Comparison of ENCODE assay signal across 16 cellular contexts in the genomic region with DNA sequence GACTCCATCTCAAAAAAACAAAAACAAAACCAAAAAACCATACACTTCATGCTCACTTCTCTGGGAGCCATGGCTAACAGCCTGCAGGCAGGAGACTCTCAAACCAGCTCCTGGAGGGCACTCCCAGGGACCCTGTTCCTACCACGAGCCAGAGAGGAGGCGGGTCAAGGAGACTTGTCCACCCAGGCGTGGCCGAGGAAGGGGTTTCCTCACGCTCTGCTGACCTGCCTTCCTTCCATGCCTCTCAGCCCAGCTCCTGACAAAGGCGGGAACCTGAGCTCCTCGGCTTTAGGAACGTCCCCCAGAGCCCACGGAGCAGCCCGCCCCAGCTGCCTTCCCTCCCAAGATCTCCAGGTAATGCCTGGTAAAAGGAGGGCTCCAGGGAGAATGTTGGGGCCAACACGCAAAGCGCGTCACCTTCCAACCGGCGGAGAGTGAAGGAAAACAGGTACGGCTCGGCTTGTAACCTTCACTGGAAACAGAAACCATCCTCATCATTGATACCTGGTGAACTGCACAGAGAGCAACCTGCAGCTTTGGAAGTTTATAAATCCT. TPM values are rescaled to one million over a fixed set of nuclear protein-coding genes. Genes with fewer than 3 reads are reported as not detected.
A peak's percentile ranks its signal among the peaks of the same experiment; 100 is the strongest.
DNase-seq lines count a peak whose midpoint lies in the region; ATAC-seq and TF ChIP-seq lines count a peak whose summit lies in the region.
"Had no signal": no experiment of that assay in that cellular context is flagged by ENCODE, and none has a peak within 500 bp of the region (broad histone marks: within the 10 kb centered on the region; RNA-seq: fewer than 3 reads in every experiment).

No MANE protein-coding gene starts in this region.

- no peak for ATAC-seq in lung (ENCODE audit: insufficient read depth, low FRiP score)
- ATAC-seq in GM21528 (IDR thresholded peaks at IDR 0.05; ENCODE audit: low FRiP score, unreplicated experiment) = no peak

- H3K36me3 ChIP-seq in lung (ENCODE audit: control insufficient read depth in 2 of 2, insufficient read depth in 2 of 2, low read length in 2 of 2) = peaks cover 0 to 11% of the 10 kb centered on the region in 2 donors

- H3K4me3 Mint-ChIP-seq in H9 = no peak overlapping the region

- H3K27me3 ChIP-seq in H9 (ENCODE audit: insufficient read depth, low read length) (no peaks in the 10 kb centered on the region), lung (ENCODE audit: control insufficient read depth, insufficient read depth) (no peaks in the 10 kb centered on the region)

- no peak overlapping the region; the same call in 1 of the 2 replicates for H3K14ac ChIP-seq in H9 (ENCODE audit: insufficient read depth, low read length)

- no peak overlapping the region for H3K18ac ChIP-seq in H9 (ENCODE audit: insufficient read length, low read depth, low read length)

- no peak overlapping the region for H3K4me2 ChIP-seq in H9 (ENCODE audit: insufficient read depth, insufficient read length, low read length)

- peaks cover 14 to 36% of the 10 kb centered on the region in 2 experiments for H3K4me1 Mint-ChIP-seq in H9

- H2BK15ac ChIP-seq in H9 (ENCODE audit: low read depth, low read length) = no peak overlapping the region

- H2AFZ ChIP-seq in H9 (ENCODE audit: low read length) = no peak overlapping the region
- H2AFZ ChIP-seq: GM23248 had no signal

- H2BK5ac ChIP-seq in H9 (ENCODE audit: insufficient read length, low read length) = no peak overlapping the region

- no peaks in the 10 kb centered on the region for H3K9me3 ChIP-seq in H9 (ENCODE audit: control insufficient read depth, low read depth, low read length)
- no peaks in the 10 kb centered on the region for H3K9me3 ChIP-seq in lung (ENCODE audit: control insufficient read depth in 2 of 2, insufficient read depth in 1 of 2, low read length in 1 of 2)

- H3K27ac ChIP-seq in H9 (ENCODE audit: insufficient read length, low read depth, low read length) (no peak overlapping the region), caudate nucleus (ENCODE audit: low read depth, low read length) (peak overlapping the region; percentile 92), lung (ENCODE audit: low read depth in 1 of 2, low read length in 1 of 2) (peak overlapping the region; percentile 0 to 84), substantia nigra (ENCODE audit: low read depth, low read length, poor library complexity, severe bottlenecking) (peak overlapping the region; percentile 86)
- H3K27ac ChIP-seq: GM23248, VCaP had no signal

- no peak overlapping the region for H3K4ac ChIP-seq in H9 (ENCODE audit: low read depth, low read length)

- H3K9me3 Mint-ChIP-seq in H9 = no peaks in the 10 kb centered on the region; a peak in 1 of 5 replicates

- no peak overlapping the region for H2BK20ac ChIP-seq in H9 (ENCODE audit: low read depth, low read length, poor library complexity, severe bottlenecking)

- H3K36me3 Mint-ChIP-seq in H9 (ENCODE audit: insufficient read depth in 1 of 3, low read depth in 3 of 3) = peaks cover 0 to 4% (median 2%) of the 10 kb centered on the region in 3 experiments; a peak in 2 of 7 replicates

- H4K91ac ChIP-seq in H9 (ENCODE audit: insufficient read length, low read depth, low read length) = no peak overlapping the region

- H3K4me3 ChIP-seq in lung = no peak overlapping the region
- H3K4me3 ChIP-seq: GM23248 had no signal

- H4K8ac ChIP-seq in H9 (replicated peaks; ENCODE audit: insufficient read length, low read depth, low read length) = no peak overlapping the region

- no peak overlapping the region for H3K23ac ChIP-seq in H9 (ENCODE audit: insufficient read length, low read depth, low read length)

- H2AK5ac ChIP-seq in H9 (ENCODE audit: insufficient read length, low read length) = no peak overlapping the region

- in situ Hi-C loops in ACHN (cut with HindIII; ENCODE audit: low pct_ligation_motif_present, low pct_unique_long_range_greater_than_20kb, low sequenced_read_pairs) = no loop called here

- no peak overlapping the region for H4K5ac ChIP-seq in H9 (ENCODE audit: insufficient read length, low read depth, low read length)

- no peaks in the 10 kb centered on the region for H3K23me2 ChIP-seq in H9 (ENCODE audit: insufficient read length, low read depth, low read length, poor library complexity, severe bottlenecking)

- H2BK120ac ChIP-seq in H9 (ENCODE audit: low read depth, low read length, poor library complexity, severe bottlenecking) = no peak overlapping the region

- no peak overlapping the region for H3K56ac ChIP-seq in H9 (ENCODE audit: insufficient read length, low read depth, low read length)

- no peak overlapping the region for H2BK12ac ChIP-seq in H9 (ENCODE audit: insufficient read length, low read depth, low read length)

- H3K9ac ChIP-seq in H9 (ENCODE audit: extremely low read depth, insufficient read length, low read length) = no peak overlapping the region
- H3K9ac ChIP-seq: GM23248 had no signal

- DNase-seq in H9 (no peak), caudate nucleus (lab: John Stamatoyannopoulos, UW) (no peak), lung (ENCODE audit: low spot score) (no peak), substantia nigra (lab: John Stamatoyannopoulos, UW) (no peak), NCI-H2081 (lab: John Stamatoyannopoulos, UW) (no peak), ACHN (no peak)
- no peak for DNase-seq in activated CD8-positive, alpha-beta memory T cell treated with anti-CD3 and anti-CD28 coated beads, Interleukin-2, amount 50 U/mL, for 48 hours
- DNase-seq: activated effector memory CD4-positive, alpha-beta T cell treated with Interleukin-2 at 50 U/mL for 16 hours; DMS53; GM23248; NCI-H2029; NCI-H748 treated with DMSO at 0.1 percent for 48 hours; stimulated activated CD4-positive, alpha-beta T cell treated with anti-CD3 and anti-CD28 coated beads, Interleukin-15, amount 100 ng/mL, for 24 hours had no signal

- TF ChIP-seq CTCF in H9 (conservative IDR thresholded peaks at IDR 0.05) = no peak
- TF ChIP-seq CTCF in lung (IDR thresholded peaks at IDR 0.05; ENCODE audit: control extremely low read depth, extremely low read depth) = no peak

- no peaks in the 10 kb centered on the region for H3K79me1 ChIP-seq in H9 (ENCODE audit: insufficient read depth, low read depth, low read length, poor library complexity, severe bottlenecking)

- no peaks in the 10 kb centered on the region for H3K27me3 Mint-ChIP-seq in H9 (ENCODE audit: low read depth)

- peak overlapping the region; percentile 74 to 87 (median 75); a peak in 5 of 7 replicates for H3K27ac Mint-ChIP-seq in H9

- WGBS in H9 (ENCODE audit: extremely low coverage, insufficient read length, low lambda C conversion rate) = no CpG with 5 or more reads among the region's 17 CpGs
- 78 to 85% methylated on average over 17 of the region's 17 CpGs for WGBS in lung, 2 donors

- no peaks in the 10 kb centered on the region for H4K20me1 ChIP-seq in H9 (ENCODE audit: control insufficient read depth, insufficient read depth, insufficient read length)

- H3K4me1 ChIP-seq in H9 (ENCODE audit: insufficient read depth, low read length) = peaks cover 6% of the 10 kb centered on the region; the same call in 1 of the 2 replicates
- peaks cover 10 to 42% of the 10 kb centered on the region in 2 donors for H3K4me1 ChIP-seq in lung (ENCODE audit: control insufficient read depth in 2 of 2, insufficient read depth in 2 of 2, low read length in 2 of 2)

- H3T11ph ChIP-seq in H9 (ENCODE audit: low read length) = no peak overlapping the region

- H3K79me2 ChIP-seq in H9 (ENCODE audit: insufficient read depth, low read length) = 0 out of 2 replicates have a peak, but pooled peaks cover 1% of the 10 kb centered on the region

RNA-seq across cellular contexts. Expression of a gene that starts 9.5 kb away (rescaled TPM):
- total RNA-seq in H9 (2021) = 1.4 and 1.6 TPM in 2 replicates
- total RNA-seq in lung = 10 to 100 TPM; 13.7 to 14.4 TPM
- polyA plus RNA-seq in lung = 10 to 100 TPM; 13.7 to 27.1 TPM

RNA-seq across cellular contexts. Expression of a gene that starts 34.0 kb away (rescaled TPM):
- total RNA-seq in H9 (2021) = 0.22 TPM in 1 of 2 replicates, not detected in the other
- total RNA-seq in lung = 1 to 10 TPM; 5.9 to 7.7 TPM
- 1 to 10 TPM; 3.7 to 6.7 TPM for polyA plus RNA-seq in lung
- total RNA-seq: activated CD8-positive, alpha-beta memory T cell treated with anti-CD3 and anti-CD28 coated beads for 36 hours had no signal
